Comparison of ENCODE assay signal across 9 cellular contexts in the genomic region with DNA sequence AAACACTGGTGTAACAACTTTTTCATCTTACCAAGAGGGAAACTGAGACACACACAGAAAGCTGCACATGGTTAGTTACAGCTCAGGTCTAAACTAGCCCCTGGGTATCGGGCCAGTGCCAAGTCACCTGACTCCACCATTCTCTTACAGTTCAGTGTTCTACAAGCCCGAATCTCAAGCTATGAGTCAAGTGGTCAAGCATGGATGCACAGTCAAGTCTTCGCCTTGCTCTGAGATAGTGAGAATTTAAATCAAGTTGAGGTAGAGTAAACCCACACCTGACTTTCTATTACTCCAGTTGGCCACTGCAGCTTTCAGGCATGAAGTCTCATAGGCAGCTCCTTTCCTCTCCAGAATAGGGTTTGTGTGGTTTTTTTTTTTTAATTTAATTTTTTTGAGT. TPM values are rescaled to one million over a fixed set of nuclear protein-coding genes. Genes with fewer than 3 reads are reported as not detected.
DNase-seq lines count a peak whose midpoint lies in the region; ATAC-seq and TF ChIP-seq lines count a peak whose summit lies in the region.
"Had no signal": no experiment of that assay in that cellular context is flagged by ENCODE, and none has a peak within 500 bp of the region (broad histone marks: within the 10 kb centered on the region; RNA-seq: fewer than 3 reads in every experiment).

No MANE protein-coding gene starts in this region.

- DNase-seq in GM06990 (ENCODE audit: extremely low read depth, insufficient read length) (peak; percentile 60), globus pallidus (ENCODE audit: low spot score) (no peak), omental fat pad (ENCODE audit: low spot score) (no peak), midbrain (lab: John Stamatoyannopoulos, UW) (no peak), epidermal melanocyte (ENCODE audit: insufficient read length, low spot score) (no peak)
- DNase-seq: stimulated activated naive CD8-positive, alpha-beta T cell treated with anti-CD3 and anti-CD28 coated beads, Interleukin-15, Interleukin-2, amounts not matched to agents 100 U/mL and 50 U/mL, for 24 hours had no signal

- TF ChIP-seq CTCF in GM06990 (IDR thresholded peaks at IDR 0.05; ENCODE audit: insufficient read depth, low read length, poor library complexity, severe bottlenecking): no peak
- TF ChIP-seq CTCF in omental fat pad (IDR thresholded peaks at IDR 0.05): no peak

- no peak overlapping the region for H3K4me3 ChIP-seq in GM06990 (replicated peaks; ENCODE audit: low read depth, low read length)

- H3K36me3 ChIP-seq in GM06990 (ENCODE audit: control insufficient read depth, insufficient read depth, low read length): no peaks in the 10 kb centered on the region

- ATAC-seq in GM19328 (IDR thresholded peaks at IDR 0.05; ENCODE audit: unreplicated experiment) (peak; percentile 96), HG02870 (IDR thresholded peaks at IDR 0.05; ENCODE audit: unreplicated experiment) (peak; percentile 99), omental fat pad (ENCODE audit: low FRiP score) (no peak)
- ATAC-seq: stimulated activated naive CD8-positive, alpha-beta T cell treated with anti-CD3 and anti-CD28 coated beads, Interleukin-15, Interleukin-2, amounts not matched to agents 100 U/mL and 50 U/mL, for 24 hours had no signal

- no peaks in the 10 kb centered on the region for H3K27me3 ChIP-seq in GM06990 (replicated peaks; ENCODE audit: control insufficient read depth, insufficient read depth, low read length)

- no peak for TF ChIP-seq EP300 in Ishikawa (IDR thresholded peaks at IDR 0.05; ENCODE audit: borderline replicate concordance)

- TF ChIP-seq RAD21 in Ishikawa (IDR thresholded peaks at IDR 0.05; ENCODE audit: low read depth): no peak

TF ChIP-seq in Ishikawa, 13 proteins besides CTCF, POLR2A, EP300 and RAD21:
- no peak for TF ChIP-seq CEBPB (IDR thresholded peaks at IDR 0.05)
- TF ChIP-seq, protein P1, sequence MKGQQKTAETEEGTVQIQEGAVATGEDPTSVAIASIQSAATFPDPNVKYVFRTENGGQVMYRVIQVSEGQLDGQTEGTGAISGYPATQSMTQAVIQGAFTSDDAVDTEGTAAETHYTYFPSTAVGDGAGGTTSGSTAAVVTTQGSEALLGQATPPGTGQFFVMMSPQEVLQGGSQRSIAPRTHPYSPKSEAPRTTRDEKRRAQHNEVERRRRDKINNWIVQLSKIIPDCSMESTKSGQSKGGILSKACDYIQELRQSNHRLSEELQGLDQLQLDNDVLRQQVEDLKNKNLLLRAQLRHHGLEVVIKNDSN (IDR thresholded peaks at IDR 0.05): peak; percentile 80
- TF ChIP-seq YY1 (IDR thresholded peaks at IDR 0.05; ENCODE audit: low read depth): no peak

RNA-seq across cellular contexts. Expression of a gene that starts 34.5 kb away (rescaled TPM):
- 10 to 100 TPM; 44.2 to 63.5 (median 55.0) TPM for total RNA-seq in omental fat pad
